Comparison of ENCODE assay signal across 8 cellular contexts in genomic region chr1:15758537-15758936, GRCh38. TPM values are rescaled to one million over a fixed set of nuclear protein-coding genes. Genes with fewer than 3 reads are reported as not detected.
DNase-seq lines count a peak whose midpoint lies in the region; ATAC-seq and TF ChIP-seq lines count a peak whose summit lies in the region.

FBLIM1 (plus strand) TSS chr1:15758795; CDS start chr1:15764984, 6,189 bp downstream.

- H3K4me3 ChIP-seq in HEK293 (ENCODE audit: low read depth, low read length) (peak within 1 kb of the TSS; percentile 43), trophoblast cell (ENCODE audit: low read depth, low read length) (peak within 1 kb of the TSS; percentile 94)

- H3K14ac ChIP-seq in trophoblast cell (ENCODE audit: low read length), result peak within 1 kb of the TSS; percentile 99

- peak within 1 kb of the TSS; percentile 99 for H4K91ac ChIP-seq in trophoblast cell (ENCODE audit: low read depth, low read length)

- H2BK12ac ChIP-seq in trophoblast cell (ENCODE audit: low read length), result peak within 1 kb of the TSS; percentile 98

- H3K4me1 ChIP-seq in HEK293 (ENCODE audit: control insufficient read depth, insufficient read depth, low read length), result peaks cover 7% of the 10 kb centered on the region; the same call in 1 of the 2 replicates
- H3K4me1 ChIP-seq in trophoblast cell (ENCODE audit: control insufficient read depth in 1 of 2, insufficient read depth in 2 of 2, low read length in 2 of 2), result peaks cover 14 to 29% of the 10 kb centered on the region in 2 experiments

- no peak within 1 kb of the TSS for H3K4me3 Mint-ChIP-seq in activated CD8-positive, alpha-beta T cell treated with anti-CD3 and anti-CD28 coated beads for 36 hours

- H3K27me3 ChIP-seq in trophoblast cell (ENCODE audit: insufficient read depth, low read length), result no peaks in the 10 kb centered on the region

- no peak within 1 kb of the TSS for H3K23ac ChIP-seq in trophoblast cell (ENCODE audit: low read length)

- no peak within 1 kb of the TSS for H3K27ac Mint-ChIP-seq in activated CD8-positive, alpha-beta T cell treated with anti-CD3 and anti-CD28 coated beads for 36 hours

- POLR2A ChIA-PET in HEK293 (lab: Yijun Ruan, JAX), result no interaction called here
- POLR2A ChIA-PET in activated CD8-positive, alpha-beta T cell treated with anti-CD3 and anti-CD28 coated beads for 36 hours (lab: Charles Lee), result no interaction called here

- peak within 1 kb of the TSS; percentile 69 for H3K4me2 ChIP-seq in trophoblast cell (ENCODE audit: low read length)

- H2BK5ac ChIP-seq in trophoblast cell (ENCODE audit: low read depth, low read length, poor library complexity), result peak within 1 kb of the TSS; percentile 97

- H3K9me3 Mint-ChIP-seq in activated CD8-positive, alpha-beta T cell treated with anti-CD3 and anti-CD28 coated beads for 36 hours, result no peaks in the 10 kb centered on the region

- H3K27me3 Mint-ChIP-seq in activated CD8-positive, alpha-beta T cell treated with anti-CD3 and anti-CD28 coated beads for 36 hours, result peaks cover 46% of the 10 kb centered on the region

- CTCF ChIA-PET in HEK293 (lab: Yijun Ruan, JAX), result no interaction called here
- CTCF ChIA-PET in activated CD8-positive, alpha-beta T cell treated with anti-CD3 and anti-CD28 coated beads for 36 hours (lab: Charles Lee), result no interaction called here

- H2BK120ac ChIP-seq in trophoblast cell (ENCODE audit: insufficient read depth, low read length, poor library complexity), result peak within 1 kb of the TSS; percentile 97

- H3K9ac ChIP-seq in trophoblast cell (ENCODE audit: low read length), result peak within 1 kb of the TSS; percentile 99

- peak within 1 kb of the TSS; percentile 96 for H4K12ac ChIP-seq in trophoblast cell (ENCODE audit: low read depth, low read length)

- intact Hi-C loops in activated CD8-positive, alpha-beta T cell treated with anti-CD3 and anti-CD28 coated beads for 36 hours (cut with micrococcal nuclease), result no loop called here
- intact Hi-C loops in cardiac septum (cut with DNase I), result no loop called here

- WGBS in trophoblast cell (ENCODE audit: extremely low coverage, insufficient coverage, insufficient read length), result no CpG with 5 or more reads among the region's 49 CpGs

- no peak for TF ChIP-seq CTCF in HEK293 (tag by site-specific recombination; IDR thresholded peaks at IDR 0.05)
- no peak for TF ChIP-seq CTCF in activated CD8-positive, alpha-beta T cell treated with anti-CD3 and anti-CD28 coated beads for 36 hours (IDR thresholded peaks at IDR 0.05)

- peaks cover 23% of the 10 kb centered on the region for H3K79me2 ChIP-seq in trophoblast cell (ENCODE audit: control insufficient read depth, insufficient read depth, low read length, poor library complexity)

- H3K36me3 Mint-ChIP-seq in activated CD8-positive, alpha-beta T cell treated with anti-CD3 and anti-CD28 coated beads for 36 hours (ENCODE audit: low read depth), result no peaks in the 10 kb centered on the region

- H3K27ac ChIP-seq in HEK293 (ENCODE audit: extremely low read depth, low read depth, low read length) (peak within 1 kb of the TSS; percentile 67; the same call in 1 of the 2 replicates), trophoblast cell (ENCODE audit: low read depth, low read length) (peak within 1 kb of the TSS; percentile 81)

- ATAC-seq in activated CD8-positive, alpha-beta T cell treated with anti-CD3 and anti-CD28 coated beads for 36 hours, result peak; percentile 31
- no peak for ATAC-seq in HG02759 (IDR thresholded peaks at IDR 0.05; ENCODE audit: unreplicated experiment)
- ATAC-seq in GM18511 (IDR thresholded peaks at IDR 0.05; ENCODE audit: unreplicated experiment), result no peak
- no peak for ATAC-seq in GM18870 (IDR thresholded peaks at IDR 0.05; ENCODE audit: unreplicated experiment)

- DNase-seq in activated CD8-positive, alpha-beta T cell treated with anti-CD3 and anti-CD28 coated beads for 36 hours, result no peak
- DNase-seq in cardiac septum (ENCODE audit: low spot score), result no peak
- no peak for DNase-seq in trophoblast cell
- DNase-seq in nucleus accumbens (lab: John Stamatoyannopoulos, UW), result no peak

- H2AFZ ChIP-seq in trophoblast cell (ENCODE audit: insufficient read depth, low read length, poor library complexity), result peak within 1 kb of the TSS; percentile 89

- H3K9me3 ChIP-seq in HEK293 (ENCODE audit: control insufficient read depth, insufficient read depth, low read depth, low read length) (no peaks in the 10 kb centered on the region), trophoblast cell (ENCODE audit: insufficient read depth, low read depth, low read length) (peaks cover 2% of the 10 kb centered on the region)

- peaks cover 10% of the 10 kb centered on the region for H3K4me1 Mint-ChIP-seq in activated CD8-positive, alpha-beta T cell treated with anti-CD3 and anti-CD28 coated beads for 36 hours (ENCODE audit: low read depth)

- no peaks in the 10 kb centered on the region for H3K36me3 ChIP-seq in HEK293 (ENCODE audit: control insufficient read depth in 2 of 2, insufficient read depth in 1 of 2, low read length in 2 of 2)
- peaks cover 2 to 3% of the 10 kb centered on the region in 2 experiments for H3K36me3 ChIP-seq in trophoblast cell (ENCODE audit: control insufficient read depth in 1 of 2, insufficient read depth in 2 of 2, low read length in 2 of 2)

- H3K18ac ChIP-seq in trophoblast cell (ENCODE audit: low read length), result peak within 1 kb of the TSS; percentile 87

- H3K79me1 ChIP-seq in trophoblast cell (ENCODE audit: low read length), result peaks cover 27% of the 10 kb centered on the region

- H2AK5ac ChIP-seq in trophoblast cell (ENCODE audit: low read length), result peak within 1 kb of the TSS; percentile 76

- H4K8ac ChIP-seq in trophoblast cell (ENCODE audit: low read depth, low read length), result peak within 1 kb of the TSS; percentile 97

- peak within 1 kb of the TSS; percentile 97 for H3K4ac ChIP-seq in trophoblast cell (ENCODE audit: low read depth, low read length)

TF ChIP-seq in HEK293, 187 proteins besides CTCF, POLR2A, EP300 and RAD21:
- TF ChIP-seq ZFP37 (tag by site-specific recombination; IDR thresholded peaks at IDR 0.05), result no peak
- TF ChIP-seq, protein P1, sequence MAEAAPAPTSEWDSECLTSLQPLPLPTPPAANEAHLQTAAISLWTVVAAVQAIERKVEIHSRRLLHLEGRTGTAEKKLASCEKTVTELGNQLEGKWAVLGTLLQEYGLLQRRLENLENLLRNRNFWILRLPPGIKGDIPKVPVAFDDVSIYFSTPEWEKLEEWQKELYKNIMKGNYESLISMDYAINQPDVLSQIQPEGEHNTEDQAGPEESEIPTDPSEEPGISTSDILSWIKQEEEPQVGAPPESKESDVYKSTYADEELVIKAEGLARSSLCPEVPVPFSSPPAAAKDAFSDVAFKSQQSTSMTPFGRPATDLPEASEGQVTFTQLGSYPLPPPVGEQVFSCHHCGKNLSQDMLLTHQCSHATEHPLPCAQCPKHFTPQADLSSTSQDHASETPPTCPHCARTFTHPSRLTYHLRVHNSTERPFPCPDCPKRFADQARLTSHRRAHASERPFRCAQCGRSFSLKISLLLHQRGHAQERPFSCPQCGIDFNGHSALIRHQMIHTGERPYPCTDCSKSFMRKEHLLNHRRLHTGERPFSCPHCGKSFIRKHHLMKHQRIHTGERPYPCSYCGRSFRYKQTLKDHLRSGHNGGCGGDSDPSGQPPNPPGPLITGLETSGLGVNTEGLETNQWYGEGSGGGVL (tag by site-specific recombination; IDR thresholded peaks at IDR 0.05), result peak; percentile 14

RNA-seq across cellular contexts. Expression of gene FBLIM1, which starts in this region (rescaled TPM):
- total RNA-seq in activated CD8-positive, alpha-beta T cell treated with anti-CD3 and anti-CD28 coated beads for 36 hours, result not detected
- 40.6 TPM for total RNA-seq in cardiac septum
- polyA plus RNA-seq in trophoblast cell (2013), result 88.4 and 91.1 TPM in 2 replicates

Comparison
In these comparisons a context has a peak if more than half of its experiments do, and no peak if none do; other contexts are left out.
1. RNA of gene FBLIM1 (total RNA-seq): 40.6 TPM in cardiac septum (single experiment); not detected in activated CD8-positive, alpha-beta T cell treated with anti-CD3 and anti-CD28 coated beads for 36 hours; every median in the first group is over 10 times any median in the second.
2. Peak in ATAC-seq in activated CD8-positive, alpha-beta T cell treated with anti-CD3 and anti-CD28 coated beads for 36 hours; RNA of the gene not detected or under 1 TPM.